In genomic region chr14:24253936-24254335, GRCh38 we compare ENCODE assay signal across 27 cellular contexts.
"Had no signal": no experiment of that assay in that cellular context is flagged by ENCODE, and none has a peak within 500 bp of the region (broad histone marks: within the 10 kb centered on the region; RNA-seq: fewer than 3 reads in every experiment).

No MANE protein-coding gene starts in this region.

- H3K27me3 Mint-ChIP-seq: naive thymus-derived CD8-positive, alpha-beta T cell had no signal

- H3K4me2 ChIP-seq: smooth muscle cell had no signal

- H3K27ac ChIP-seq: esophagus muscularis mucosa, foreskin keratinocyte, gastroesophageal sphincter, heart right ventricle, lower lobe of right lung, ovary, stomach, tibial artery, upper lobe of left lung had no signal

- H3K9me3 ChIP-seq: esophagus muscularis mucosa, gastroesophageal sphincter, heart right ventricle, lower lobe of right lung, ovary, stomach, tibial artery, upper lobe of left lung had no signal

- H3K27me3 ChIP-seq: esophagus muscularis mucosa, foreskin keratinocyte, gastroesophageal sphincter, heart right ventricle, ovary, stomach, tibial artery, upper lobe of left lung had no signal

- ATAC-seq: foreskin keratinocyte; gastroesophageal sphincter; heart right ventricle; left colon; left ventricle myocardium superior; lower lobe of right lung; naive thymus-derived CD8-positive, alpha-beta T cell; sciatic nerve; stimulated activated effector memory CD8-positive, alpha-beta T cell treated with anti-CD3 and anti-CD28 coated beads, Interleukin-12 subunit alpha, Interleukin-12 subunit beta, amount 100 ng/mL, for 72 hours had no signal

- H3K36me3 ChIP-seq: ovary had no signal

- DNase-seq: cortex of kidney; effector CD4-positive, alpha-beta T cell; foreskin keratinocyte; heart right ventricle; hippocampal formation; kidney glomerular epithelial cell; left colon; left ventricle myocardium superior; naive thymus-derived CD8-positive, alpha-beta T cell; nephron progenitor cell; occipital lobe; stimulated activated CD4-positive, alpha-beta T cell treated with anti-CD3 and anti-CD28 coated beads, Interleukin-2, amount 100 ng/mL, for 24 hours; stimulated activated CD4-positive, alpha-beta T cell treated with anti-CD3 and anti-CD28 coated beads, Interleukin-4, amount 100 ng/mL, for 24 hours; stimulated activated naive CD4-positive, alpha-beta T cell treated with Interleukin-2 at 50 U/mL for 16 hours; stomach; upper lobe of left lung had no signal

- H3K4me1 Mint-ChIP-seq: naive thymus-derived CD8-positive, alpha-beta T cell; nephron progenitor cell had no signal

- FAIRE-seq: endothelial cell of umbilical vein, islet of Langerhans, urothelium cell line had no signal

- H3K4me3 ChIP-seq: esophagus muscularis mucosa, gastroesophageal sphincter, heart right ventricle, lower lobe of right lung, ovary, smooth muscle cell, stomach, tibial artery, upper lobe of left lung had no signal

- H3K27ac Mint-ChIP-seq: nephron progenitor cell; stimulated activated effector memory CD8-positive, alpha-beta T cell treated with anti-CD3 and anti-CD28 coated beads, Interleukin-12 subunit alpha, Interleukin-12 subunit beta, amount 100 ng/mL, for 72 hours had no signal

- H3K9me3 Mint-ChIP-seq: naive thymus-derived CD8-positive, alpha-beta T cell; nephron progenitor cell; stimulated activated effector memory CD8-positive, alpha-beta T cell treated with anti-CD3 and anti-CD28 coated beads, Interleukin-12 subunit alpha, Interleukin-12 subunit beta, amount 100 ng/mL, for 72 hours had no signal

- H3K4me3 Mint-ChIP-seq: naive thymus-derived CD8-positive, alpha-beta T cell; nephron progenitor cell; stimulated activated effector memory CD8-positive, alpha-beta T cell treated with anti-CD3 and anti-CD28 coated beads, Interleukin-12 subunit alpha, Interleukin-12 subunit beta, amount 100 ng/mL, for 72 hours had no signal
